In the genomic region with DNA sequence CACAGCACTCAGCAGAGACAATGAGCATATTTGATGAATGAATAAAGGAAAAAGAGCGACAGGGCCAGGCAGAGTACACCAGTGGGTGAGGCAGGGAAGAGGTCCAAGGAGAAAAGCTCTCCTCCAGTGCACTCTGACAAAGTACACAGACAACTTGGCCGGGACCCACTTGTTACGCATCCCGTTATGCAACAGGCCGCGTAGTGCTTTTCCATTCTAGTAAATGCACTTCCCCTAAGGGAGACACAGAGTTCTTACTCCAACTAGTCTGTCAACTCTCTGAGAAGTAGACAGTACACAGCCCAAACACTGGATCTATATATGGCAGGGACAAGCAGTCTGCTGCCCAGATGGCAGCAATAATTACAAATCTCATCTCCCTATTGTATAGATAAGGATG, we compare ENCODE assay signal across 18 cellular contexts.
A peak's percentile ranks its signal among the peaks of the same experiment; 100 is the strongest.
DNase-seq lines count a peak whose midpoint lies in the region; FAIRE-seq lines count a peak whose summit lies in the region.
"Had no signal": no experiment of that assay in that cellular context is flagged by ENCODE, and none has a peak within 500 bp of the region (broad histone marks: within the 10 kb centered on the region; RNA-seq: fewer than 3 reads in every experiment).

No MANE protein-coding gene starts in this region.

- DNase-seq in HTR-8/SVneo (ENCODE audit: insufficient read length, low spot score), result no peak
- DNase-seq in globus pallidus (ENCODE audit: low spot score), result peak; percentile 39
- peak; percentile 59 for DNase-seq in midbrain (lab: John Stamatoyannopoulos, UW)
- DNase-seq in superior temporal gyrus (ENCODE audit: extremely low spot score), result peak; percentile 78
- no peak for DNase-seq in SW 1271 (lab: John Stamatoyannopoulos, UW)
- no peak for DNase-seq in stimulated activated CD4-positive, alpha-beta T cell treated with anti-CD3 and anti-CD28 coated beads, Interleukin-2, amount 100 ng/mL, for 24 hours
- DNase-seq in activated T-cell treated with anti-CD3 and anti-CD28 coated beads, Interleukin-2, amount 50 U/mL, for 1 hour, result no peak
- DNase-seq in GM19240 (ENCODE audit: insufficient read length, low spot score), result no peak
- DNase-seq: activated effector memory CD4-positive, alpha-beta T cell treated with anti-CD3 and anti-CD28 coated beads, Interleukin-2, amount 50 U/mL, for 16 hours; dermis blood vessel endothelial cell; erythroblast; left lung; naive thymus-derived CD8-positive, alpha-beta T cell; NCI-H1105 treated with DMSO at 0.1 percent for 48 hours; NCI-H2171; retina; stimulated activated CD4-positive, alpha-beta T cell treated with anti-CD3 and anti-CD28 coated beads, Interleukin-4, amount 100 ng/mL, for 24 hours had no signal

- peak; percentile 33 for FAIRE-seq in HTR-8/SVneo (lab: Jason Lieb, UNC)
- FAIRE-seq: GM12878 had no signal

Comparison
In these comparisons a context has a peak if more than half of its experiments do, and no peak if none do; other contexts are left out.
1. DNase-seq: peak in globus pallidus (single experiment), midbrain (single experiment) and superior temporal gyrus (single experiment); none in HTR-8/SVneo (single experiment), SW 1271 (0 of 2), stimulated activated CD4-positive, alpha-beta T cell treated with anti-CD3 and anti-CD28 coated beads, Interleukin-2, amount 100 ng/mL, for 24 hours (0 of 2), activated T-cell treated with anti-CD3 and anti-CD28 coated beads, Interleukin-2, amount 50 U/mL, for 1 hour (single experiment) and GM19240 (single experiment).